In the genomic region with DNA sequence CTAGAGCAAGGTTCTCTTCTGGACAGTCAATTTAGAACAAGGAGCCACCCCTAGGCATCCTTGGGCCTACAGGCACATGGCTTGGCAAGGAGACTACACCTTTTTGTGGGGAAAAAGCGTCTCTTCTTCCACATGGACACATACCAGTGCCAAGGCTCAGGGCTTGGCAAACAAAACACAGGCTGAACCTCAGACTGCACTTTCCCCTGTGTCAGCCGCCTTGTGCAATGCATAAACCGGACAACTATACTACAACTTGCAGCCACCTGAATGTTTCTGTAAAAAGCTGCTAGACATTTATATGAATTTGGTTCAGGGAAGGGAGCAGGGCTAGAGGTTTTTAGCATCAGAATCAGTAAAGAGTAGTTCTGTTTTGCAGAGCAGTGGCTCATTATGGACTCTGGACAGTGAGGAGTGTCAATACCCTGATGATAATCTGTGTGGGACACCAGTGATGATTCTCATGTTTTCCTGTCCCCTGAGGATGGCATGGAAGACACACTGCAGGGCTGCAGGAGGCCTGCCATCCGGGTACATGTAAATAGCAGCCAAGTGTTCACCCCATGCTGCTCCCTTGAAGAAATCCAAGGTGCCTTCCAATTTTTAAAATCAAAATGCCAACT, we compare ENCODE assay signal across 8 cellular contexts.
"Had no signal": no experiment of that assay in that cellular context is flagged by ENCODE, and none has a peak within 500 bp of the region (broad histone marks: within the 10 kb centered on the region; RNA-seq: fewer than 3 reads in every experiment).

No MANE protein-coding gene starts in this region.

- H3K4me1 Mint-ChIP-seq: IgD-negative memory B cell had no signal

- H3K4me2 ChIP-seq: GM23338 had no signal

- H3K27me3 Mint-ChIP-seq: IgD-negative memory B cell had no signal

- ATAC-seq: GM23338 had no signal

- DNase-seq: H9, HCEC 1CT, KBM-7 had no signal

- FAIRE-seq: H1, H54, HTR-8/SVneo had no signal

- H3K27ac Mint-ChIP-seq: GM23338, H9, IgD-negative memory B cell had no signal

- H3K4me3 ChIP-seq: GM23338 had no signal

- H3K4me3 Mint-ChIP-seq: GM23338, H9, IgD-negative memory B cell had no signal
